In the genomic region with DNA sequence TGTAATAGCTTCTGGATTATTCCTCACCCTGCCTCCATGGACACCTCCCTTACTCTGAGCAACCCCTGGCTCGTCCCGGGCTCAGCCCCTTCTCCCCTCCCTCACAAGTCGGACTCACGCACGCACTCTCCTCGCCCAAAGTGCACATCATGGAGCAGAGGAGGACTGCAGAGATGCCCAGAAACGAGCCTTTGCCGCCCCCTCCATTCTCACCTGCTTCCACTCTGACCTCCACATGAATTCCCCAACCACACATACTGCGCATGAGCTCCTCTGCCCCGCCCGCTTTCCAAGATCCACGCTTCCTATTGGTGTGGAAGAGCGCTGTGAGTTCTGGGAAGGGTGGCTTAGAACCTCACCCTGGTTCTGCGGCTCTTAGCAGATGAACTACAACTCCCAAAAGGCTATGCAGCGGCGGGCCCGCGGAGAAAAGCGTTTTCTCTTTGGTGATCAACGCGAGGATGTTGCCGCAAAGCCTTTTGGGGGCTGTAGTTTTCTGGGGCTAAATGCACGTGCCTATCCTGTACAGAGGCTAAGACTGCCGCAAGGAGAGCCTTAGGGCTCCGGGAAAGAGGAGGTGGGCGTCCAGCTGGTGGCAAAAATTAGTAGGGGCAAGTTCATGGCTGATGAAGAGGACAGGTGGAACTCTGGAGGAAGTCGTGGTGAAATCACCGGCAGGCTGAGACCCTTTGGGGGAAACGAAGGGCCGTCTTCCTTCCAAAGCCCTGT, we compare ENCODE assay signal across 8 cellular contexts. TPM values are rescaled to one million over a fixed set of nuclear protein-coding genes. Genes with fewer than 3 reads are reported as not detected.
A peak's percentile ranks its signal among the peaks of the same experiment; 100 is the strongest.
DNase-seq lines count a peak whose midpoint lies in the region; ATAC-seq and TF ChIP-seq lines count a peak whose summit lies in the region.

TSS of gene PHB1 (minus strand) at position 261 of the 729 bp plus-strand sequence. CDS start 1,618 bp downstream, outside the sequence.

- peak within 1 kb of the TSS; percentile 81 for H3K4me2 ChIP-seq in OCI-LY1 (ENCODE audit: low read length)

- peaks cover 5% of the 10 kb centered on the region; the same call in 1 of the 2 replicates for H3K4me1 ChIP-seq in HUES64 (ENCODE audit: insufficient read depth, low read length)
- peaks cover 15% of the 10 kb centered on the region for H3K4me1 ChIP-seq in OCI-LY1 (ENCODE audit: insufficient read depth, low read length, severe bottlenecking)

- H3K27me3 Mint-ChIP-seq in Calu3 (ENCODE audit: unreplicated experiment): no peaks in the 10 kb centered on the region
- H3K27me3 Mint-ChIP-seq in endothelial cell (ENCODE audit: unreplicated experiment): peaks cover 3% of the 10 kb centered on the region

- intact Hi-C loops in Calu3 (cut with micrococcal nuclease; ENCODE audit: unreplicated experiment): no loop called here

- H3K27ac ChIP-seq in HUES64 (ENCODE audit: low read depth, low read length) (no peak within 1 kb of the TSS), OCI-LY1 (ENCODE audit: low read depth, low read length, poor library complexity, severe bottlenecking) (no peak within 1 kb of the TSS)

- H3K36me3 ChIP-seq in HUES64 (ENCODE audit: insufficient read depth, low read length) (peaks cover 34% of the 10 kb centered on the region), OCI-LY1 (ENCODE audit: insufficient read depth, low read length) (peaks cover 34% of the 10 kb centered on the region)

- H2AFZ ChIP-seq in OCI-LY1 (ENCODE audit: low read length): peak within 1 kb of the TSS; percentile 77

- H3K9ac ChIP-seq in HUES64 (ENCODE audit: low read depth, low read length) (peak within 1 kb of the TSS; percentile 76), OCI-LY1 (ENCODE audit: low read length) (peak within 1 kb of the TSS; percentile 76)

- ATAC-seq in GM21447 (IDR thresholded peaks at IDR 0.05; ENCODE audit: unreplicated experiment): peak; percentile 99

- no peaks in the 10 kb centered on the region for H3F3A ChIP-seq in OCI-LY1 (ENCODE audit: insufficient read depth, low read length)

- peaks cover 10% of the 10 kb centered on the region for H3K4me1 Mint-ChIP-seq in Calu3 (ENCODE audit: low read depth, unreplicated experiment)
- peaks cover 9% of the 10 kb centered on the region for H3K4me1 Mint-ChIP-seq in endothelial cell (ENCODE audit: unreplicated experiment)

- H3K9me3 Mint-ChIP-seq in Calu3 (ENCODE audit: low read depth, unreplicated experiment) (no peaks in the 10 kb centered on the region), endothelial cell (ENCODE audit: unreplicated experiment) (no peaks in the 10 kb centered on the region)

- no peaks in the 10 kb centered on the region for H3K9me3 ChIP-seq in HUES64 (ENCODE audit: insufficient read depth, low read depth, low read length)
- no peaks in the 10 kb centered on the region for H3K9me3 ChIP-seq in OCI-LY1 (ENCODE audit: low read length)

- H3K4me3 ChIP-seq in HUES64 (ENCODE audit: low read length) (peak within 1 kb of the TSS; percentile 85), OCI-LY1 (ENCODE audit: low read depth, low read length, poor library complexity, severe bottlenecking) (peak within 1 kb of the TSS; percentile 78)

- H3K27me3 ChIP-seq in HUES64 (ENCODE audit: insufficient read depth, low read length) (no peaks in the 10 kb centered on the region), OCI-LY1 (ENCODE audit: insufficient read depth, low read length) (no peaks in the 10 kb centered on the region)

- H3K4me3 Mint-ChIP-seq in Calu3 (ENCODE audit: low read depth, unreplicated experiment) (peak within 1 kb of the TSS; percentile 92), endothelial cell (ENCODE audit: unreplicated experiment) (peak within 1 kb of the TSS; percentile 99)

- no TSS peak for BruUV-seq in Calu3 (replicated peaks; lab: Mats Ljungman, UMichigan)

- CTCF ChIA-PET in Calu3 (lab: Charles Lee): interaction anchor here (0.5 to 1.5 kb wide), 13 partner anchors 15 to 334 kb away, joined by 3 to 13 read pairs (median 4); partner anchors contain the start of gene SLC35B1

- H3K27ac Mint-ChIP-seq in Calu3 (ENCODE audit: unreplicated experiment) (peak within 1 kb of the TSS; percentile 87), endothelial cell (ENCODE audit: unreplicated experiment) (peak within 1 kb of the TSS; percentile 28)

- TF ChIP-seq CTCF in Calu3 (IDR thresholded peaks at IDR 0.05; ENCODE audit: unreplicated experiment) (no peak), OCI-LY1 (IDR thresholded peaks at IDR 0.05; ENCODE audit: low read length) (no peak), endothelial cell (IDR thresholded peaks at IDR 0.05; ENCODE audit: unreplicated experiment) (no peak)

- H3K9me2 ChIP-seq in OCI-LY1 (ENCODE audit: low read depth, low read length): no peaks in the 10 kb centered on the region

- DNase-seq in Calu3 (peak; percentile 98), endothelial cell (ENCODE audit: low spot score) (peak; percentile 90), midbrain (lab: John Stamatoyannopoulos, UW) (peak; percentile 98)
- DNase-seq in activated CD8-positive, alpha-beta memory T cell treated with anti-CD3 and anti-CD28 coated beads, Interleukin-2, amount 50 U/mL, for 4 hours: peak; percentile 93
- DNase-seq in stimulated activated CD8-positive, alpha-beta memory T cell treated with anti-CD3 and anti-CD28 coated beads, Interleukin-2, amount 100 ng/mL, for 1 hour (ENCODE audit: low read depth in 2 of 2): peak; percentile 83 to 86

- no peaks in the 10 kb centered on the region for H4K20me1 ChIP-seq in OCI-LY1 (ENCODE audit: insufficient read depth, low read length)

- under 1% methylated on average over 29 of the region's 30 CpGs for WGBS in HUES64

- H3K79me2 ChIP-seq in OCI-LY1 (ENCODE audit: insufficient read depth, low read length): peaks cover 8% of the 10 kb centered on the region; the same call in 1 of the 2 replicates

- H3K36me3 Mint-ChIP-seq in Calu3 (ENCODE audit: insufficient read depth, unreplicated experiment) (peaks cover 43% of the 10 kb centered on the region), endothelial cell (ENCODE audit: low read depth, unreplicated experiment) (peaks cover 19% of the 10 kb centered on the region)

RNA-seq across cellular contexts. Expression of gene PHB1, which starts in this region (rescaled TPM):
- total RNA-seq in Calu3 (2022) (413 and 469 TPM in 2 replicates), endothelial cell (ENCODE audit: unreplicated experiment) (181 TPM)
- polyA plus RNA-seq in HUES64 (2013, experiment 1 of 2): 173 TPM
- 149 TPM for polyA plus RNA-seq in HUES64 (2013, experiment 2 of 2)
